ENCODE assay signal across 9 cellular contexts in genomic region chr9:124551472-124552339, GRCh38. TPM values are rescaled to one million over a fixed set of nuclear protein-coding genes. Genes with fewer than 3 reads are reported as not detected.
DNase-seq lines count a peak whose midpoint lies in the region; ATAC-seq, FAIRE-seq and TF ChIP-seq lines count a peak whose summit lies in the region.
"Had no signal": no experiment of that assay in that cellular context is flagged by ENCODE, and none has a peak within 500 bp of the region (broad histone marks: within the 10 kb centered on the region; RNA-seq: fewer than 3 reads in every experiment).

No MANE protein-coding gene starts in this region.

- DNase-seq in Daoy (ENCODE audit: low read depth): peak; percentile 80
- peak; percentile 87 for DNase-seq in RCC 7860 (ENCODE audit: low spot score)
- DNase-seq in mammary epithelial cell: peak; percentile 76
- DNase-seq in left colon: peak; percentile 38 to 50
- peak in 1 of 2 donors; percentile 68 for DNase-seq in stimulated activated effector memory CD8-positive, alpha-beta T cell treated with anti-CD3 and anti-CD28 coated beads, Interleukin-12 subunit alpha, Interleukin-12 subunit beta, amount 100 ng/mL, for 72 hours (ENCODE audit: low spot score in 2 of 2)
- DNase-seq in CD14-positive monocyte (ENCODE audit: low spot score): no peak

- H2AFZ ChIP-seq in mammary epithelial cell (ENCODE audit: low read depth, low read length): peak overlapping the region; percentile 5

- intact Hi-C loops in mammary epithelial cell (cut with micrococcal nuclease): loop anchor here (1.0 to 5.0 kb wide), 3 partner anchors 66 to 216 kb away; no protein-coding TSS in a partner anchor
- intact Hi-C loops in left colon (cut with DNase I, micrococcal nuclease): loop anchor here in 1 of 2 donors (5.0 kb wide), 1 partner anchor 161 kb away; no protein-coding TSS in a partner anchor
- intact Hi-C loops in CD14-positive monocyte (cut with micrococcal nuclease): no loop called here

- dilution Hi-C loops in mammary epithelial cell (cut with HindIII; ENCODE audit: low sequenced_read_pairs): loop anchor here (5.0 kb wide), 1 partner anchor 36 kb away; no protein-coding TSS in a partner anchor

- H3K4me3 Mint-ChIP-seq in stimulated activated effector memory CD8-positive, alpha-beta T cell treated with anti-CD3 and anti-CD28 coated beads, Interleukin-12 subunit alpha, Interleukin-12 subunit beta, amount 100 ng/mL, for 72 hours: no peak overlapping the region
- H3K4me3 Mint-ChIP-seq in CD14-positive monocyte: no peak overlapping the region
- H3K4me3 Mint-ChIP-seq: stimulated activated naive CD8-positive, alpha-beta T cell treated with anti-CD3 and anti-CD28 coated beads, Interleukin-15, Interleukin-2, amounts not matched to agents 100 ng/mL and 50 ng/mL, for 24 hours had no signal

- no peaks in the 10 kb centered on the region for H3K36me3 Mint-ChIP-seq in stimulated activated effector memory CD8-positive, alpha-beta T cell treated with anti-CD3 and anti-CD28 coated beads, Interleukin-12 subunit alpha, Interleukin-12 subunit beta, amount 100 ng/mL, for 72 hours
- H3K36me3 Mint-ChIP-seq in CD14-positive monocyte: peaks cover 2 to 3% of the 10 kb centered on the region in 2 donors

- H3K9me3 ChIP-seq in mammary epithelial cell (replicated peaks; ENCODE audit: insufficient read depth, low read length): no peaks in the 10 kb centered on the region

- no peak overlapping the region for H3K27ac ChIP-seq in mammary epithelial cell (ENCODE audit: insufficient read depth, low read depth, low read length)

- CTCF ChIA-PET in mammary epithelial cell (lab: Charles Lee; ENCODE audit: low non-redundant PET): interaction anchor here (0.5 to 1.5 kb wide), 10 partner anchors 15 to 1066 kb away, joined by 3 to 11 read pairs (median 6); no protein-coding TSS in a partner anchor

- no peaks in the 10 kb centered on the region for H3K36me3 ChIP-seq in mammary epithelial cell (ENCODE audit: insufficient read depth, low read length)

- no peaks in the 10 kb centered on the region for H4K20me1 ChIP-seq in mammary epithelial cell (ENCODE audit: insufficient read depth, low read length)

- H3K9me3 Mint-ChIP-seq in stimulated activated effector memory CD8-positive, alpha-beta T cell treated with anti-CD3 and anti-CD28 coated beads, Interleukin-12 subunit alpha, Interleukin-12 subunit beta, amount 100 ng/mL, for 72 hours: no peaks in the 10 kb centered on the region
- no peaks in the 10 kb centered on the region for H3K9me3 Mint-ChIP-seq in CD14-positive monocyte
- H3K9me3 Mint-ChIP-seq: stimulated activated naive CD8-positive, alpha-beta T cell treated with anti-CD3 and anti-CD28 coated beads, Interleukin-15, Interleukin-2, amounts not matched to agents 100 ng/mL and 50 ng/mL, for 24 hours had no signal

- no peaks in the 10 kb centered on the region for H3K79me2 ChIP-seq in mammary epithelial cell (ENCODE audit: insufficient read depth, low read length)

- H3K4me1 ChIP-seq in mammary epithelial cell (ENCODE audit: insufficient read depth, low read length): peaks cover 11% of the 10 kb centered on the region

- no peaks in the 10 kb centered on the region for H3K4me1 Mint-ChIP-seq in stimulated activated effector memory CD8-positive, alpha-beta T cell treated with anti-CD3 and anti-CD28 coated beads, Interleukin-12 subunit alpha, Interleukin-12 subunit beta, amount 100 ng/mL, for 72 hours
- peaks cover 11% of the 10 kb centered on the region for H3K4me1 Mint-ChIP-seq in CD14-positive monocyte

- whole genome bisulfite sequencing in mammary epithelial cell (ENCODE audit: low coverage, missing lambda C conversion rate): 12% methylated on average over 4 of the region's 4 CpGs

- H3K9ac ChIP-seq in mammary epithelial cell (ENCODE audit: insufficient read depth, low read length): no peak overlapping the region

- H3K4me2 ChIP-seq in mammary epithelial cell (ENCODE audit: insufficient read depth, low read depth, low read length): peak overlapping the region; percentile 32

- FAIRE-seq in RCC 7860 (lab: Jason Lieb, UNC): peak; percentile 88

- in situ Hi-C loops in mammary epithelial cell (cut with MboI; ENCODE audit: low sequenced_read_pairs in 2 of 2): no loop called here

- H3K27me3 Mint-ChIP-seq in CD14-positive monocyte (ENCODE audit: low read depth in 3 of 3): peaks cover 0 to 2% (median 0%) of the 10 kb centered on the region in 3 donors
- H3K27me3 Mint-ChIP-seq: stimulated activated naive CD8-positive, alpha-beta T cell treated with anti-CD3 and anti-CD28 coated beads, Interleukin-15, Interleukin-2, amounts not matched to agents 100 ng/mL and 50 ng/mL, for 24 hours had no signal

- no peak overlapping the region for H3K27ac Mint-ChIP-seq in stimulated activated effector memory CD8-positive, alpha-beta T cell treated with anti-CD3 and anti-CD28 coated beads, Interleukin-12 subunit alpha, Interleukin-12 subunit beta, amount 100 ng/mL, for 72 hours
- H3K27ac Mint-ChIP-seq in CD14-positive monocyte: no peak overlapping the region
- H3K27ac Mint-ChIP-seq: stimulated activated naive CD8-positive, alpha-beta T cell treated with anti-CD3 and anti-CD28 coated beads, Interleukin-15, Interleukin-2, amounts not matched to agents 100 ng/mL and 50 ng/mL, for 24 hours had no signal

- H3K27me3 ChIP-seq in mammary epithelial cell (ENCODE audit: insufficient read depth, low read length): no peaks in the 10 kb centered on the region

- ATAC-seq in HG02870 (IDR thresholded peaks at IDR 0.05; ENCODE audit: unreplicated experiment) (peak; percentile 59), left colon (peak; percentile 67), HG02588 (IDR thresholded peaks at IDR 0.05; ENCODE audit: unreplicated experiment) (no peak)
- peak; percentile 85 for ATAC-seq in stimulated activated effector memory CD8-positive, alpha-beta T cell treated with anti-CD3 and anti-CD28 coated beads, Interleukin-12 subunit alpha, Interleukin-12 subunit beta, amount 100 ng/mL, for 72 hours

- peak; percentile 76 to 85 for TF ChIP-seq CTCF in mammary epithelial cell (conservative IDR thresholded peaks at IDR 0.05 in 1 of 2, IDR thresholded peaks at IDR 0.05 in 1 of 2; ENCODE audit: extremely low read depth in 1 of 2, insufficient read depth in 1 of 2, low read depth in 1 of 2, low read length in 2 of 2)
- no peak for TF ChIP-seq CTCF in CD14-positive monocyte (IDR thresholded peaks at IDR 0.05)

- H3K4me3 ChIP-seq in mammary epithelial cell (replicated peaks in 1 of 3; ENCODE audit: insufficient read depth in 1 of 3, low read depth in 2 of 3, low read length in 3 of 3): no peak overlapping the region

- no TSS peak for BruUV-seq in mammary epithelial cell (replicated peaks; lab: Mats Ljungman, UMichigan)

RNA-seq across cellular contexts. Expression of gene NR5A1, which starts 44.5 kb away (rescaled TPM):
- total RNA-seq in Daoy (2014; rRNA removed; shearing (Covaris generic)): not detected in 2 replicates
- not detected for total RNA-seq in mammary epithelial cell
- polyA plus RNA-seq in mammary epithelial cell: not detected
- polyA minus RNA-seq in mammary epithelial cell: not detected
- not detected for total RNA-seq in left colon
- not detected for polyA plus RNA-seq in CD14-positive monocyte
